Comparison of ENCODE assay signal across 2 cellular contexts in the genomic region with DNA sequence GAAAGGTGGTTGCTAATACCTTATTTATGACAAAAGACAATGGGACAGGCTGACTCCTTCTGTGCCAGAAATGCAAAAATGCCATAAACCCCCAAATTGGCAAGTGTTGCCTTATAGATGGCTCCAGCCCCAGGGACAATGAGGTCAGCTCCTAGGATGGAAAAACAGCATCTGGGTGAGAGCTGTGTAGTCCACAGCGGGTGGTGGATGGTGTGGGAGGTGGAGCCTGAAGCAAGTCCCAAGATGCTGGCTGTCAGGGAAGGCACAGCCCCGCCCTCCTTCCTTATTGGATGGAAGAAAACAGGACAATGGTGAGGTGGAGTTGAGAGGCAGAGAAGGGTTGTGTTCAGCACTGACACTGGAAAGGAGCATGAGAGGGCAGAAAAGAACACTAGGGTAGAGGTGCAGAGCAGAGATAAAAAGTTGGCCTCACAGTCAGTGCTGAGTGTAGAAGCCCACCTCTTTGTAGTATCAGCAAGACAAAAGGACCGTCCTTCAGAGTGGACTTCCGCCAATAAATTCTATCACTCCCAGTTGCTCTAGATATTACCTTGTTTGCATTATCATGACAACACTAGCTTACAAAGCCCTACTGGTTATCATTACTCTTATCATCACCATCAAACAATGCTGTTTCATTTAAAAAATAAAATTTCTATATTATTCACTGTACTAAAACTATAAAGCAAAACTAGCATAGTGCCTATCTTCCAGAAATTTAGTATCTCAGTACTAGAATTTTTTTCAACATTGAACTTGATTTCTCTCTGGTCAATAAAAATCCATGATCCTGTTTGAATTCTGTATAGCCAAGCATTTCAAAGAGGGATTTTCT.
TF ChIP-seq lines count a peak whose summit lies in the region.

No MANE protein-coding gene starts in this region.

TF ChIP-seq in liver, 16 proteins besides CTCF, POLR2A, EP300 and RAD21:
- TF ChIP-seq REST (IDR thresholded peaks at IDR 0.05) (no peak), SP1 (IDR thresholded peaks at IDR 0.05) (no peak), NR2F2 (IDR thresholded peaks at IDR 0.05) (no peak), HNF4A (conservative IDR thresholded peaks at IDR 0.05) (no peak), YY1 (IDR thresholded peaks at IDR 0.05) (no peak), JUND (IDR thresholded peaks at IDR 0.05) (no peak), ZBTB33 (IDR thresholded peaks at IDR 0.05) (no peak), HNF4G (IDR thresholded peaks at IDR 0.05) (no peak), TAF1 (conservative IDR thresholded peaks at IDR 0.05) (no peak), EGR1 (IDR thresholded peaks at IDR 0.05; ENCODE audit: low read depth in 2 of 2) (no peak), GABPA (IDR thresholded peaks at IDR 0.05 in 1 of 2, conservative IDR thresholded peaks at IDR 0.05 in 1 of 2) (no peak)
- TF ChIP-seq, protein P1, sequence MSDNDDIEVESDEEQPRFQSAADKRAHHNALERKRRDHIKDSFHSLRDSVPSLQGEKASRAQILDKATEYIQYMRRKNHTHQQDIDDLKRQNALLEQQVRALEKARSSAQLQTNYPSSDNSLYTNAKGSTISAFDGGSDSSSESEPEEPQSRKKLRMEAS (IDR thresholded peaks at IDR 0.05), result no peak

TF ChIP-seq in HepG2, 621 proteins besides CTCF, POLR2A, EP300 and RAD21:
- TF ChIP-seq ZNF616 (CRISPR knock-in tag; IDR thresholded peaks at IDR 0.05; ENCODE audit: low read depth), result no peak
- TF ChIP-seq ZNF121 (CRISPR knock-in tag; IDR thresholded peaks at IDR 0.05), result no peak
- TF ChIP-seq ELK4 (CRISPR knock-in tag; IDR thresholded peaks at IDR 0.05; ENCODE audit: borderline replicate concordance), result no peak
- TF ChIP-seq, protein P2, sequence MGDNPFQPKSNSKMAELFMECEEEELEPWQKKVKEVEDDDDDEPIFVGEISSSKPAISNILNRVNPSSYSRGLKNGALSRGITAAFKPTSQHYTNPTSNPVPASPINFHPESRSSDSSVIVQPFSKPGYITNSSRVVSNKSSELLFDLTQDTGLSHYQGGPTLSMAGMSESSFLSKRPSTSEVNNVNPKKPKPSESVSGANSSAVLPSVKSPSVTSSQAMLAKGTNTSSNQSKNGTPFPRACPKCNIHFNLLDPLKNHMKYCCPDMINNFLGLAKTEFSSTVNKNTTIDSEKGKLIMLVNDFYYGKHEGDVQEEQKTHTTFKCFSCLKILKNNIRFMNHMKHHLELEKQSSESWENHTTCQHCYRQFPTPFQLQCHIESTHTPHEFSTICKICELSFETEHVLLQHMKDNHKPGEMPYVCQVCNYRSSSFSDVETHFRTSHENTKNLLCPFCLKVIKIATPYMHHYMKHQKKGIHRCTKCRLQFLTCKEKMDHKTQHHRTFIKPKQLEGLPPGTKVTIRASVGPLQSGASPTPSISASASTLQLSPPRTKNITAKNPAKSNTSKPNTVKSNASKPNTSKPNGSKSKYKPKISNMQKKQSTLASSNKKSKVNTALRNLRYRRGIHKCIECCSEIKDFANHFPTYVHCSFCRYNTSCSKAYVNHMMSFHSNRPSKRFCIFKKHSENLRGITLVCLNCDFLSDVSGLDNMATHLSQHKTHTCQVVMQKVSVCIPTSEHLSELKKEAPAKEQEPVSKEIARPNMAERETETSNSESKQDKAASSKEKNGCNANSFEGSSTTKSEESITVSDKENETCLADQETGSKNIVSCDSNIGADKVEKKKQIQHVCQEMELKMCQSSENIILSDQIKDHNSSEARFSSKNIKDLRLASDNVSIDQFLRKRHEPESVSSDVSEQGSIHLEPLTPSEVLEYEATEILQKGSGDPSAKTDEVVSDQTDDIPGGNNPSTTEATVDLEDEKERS (CRISPR knock-in tag; IDR thresholded peaks at IDR 0.05), result no peak
- no peak for TF ChIP-seq ATAD3A (CRISPR knock-in tag; IDR thresholded peaks at IDR 0.05)
- no peak for TF ChIP-seq ELF3 (CRISPR knock-in tag; IDR thresholded peaks at IDR 0.05)
- no peak for TF ChIP-seq CHD4 (IDR thresholded peaks at IDR 0.05; ENCODE audit: borderline replicate concordance, low read length)
- no peak for TF ChIP-seq SRY (CRISPR knock-in tag; IDR thresholded peaks at IDR 0.05)
- no peak for TF ChIP-seq ZNF451 (CRISPR knock-in tag; IDR thresholded peaks at IDR 0.05)
- TF ChIP-seq, protein P3, sequence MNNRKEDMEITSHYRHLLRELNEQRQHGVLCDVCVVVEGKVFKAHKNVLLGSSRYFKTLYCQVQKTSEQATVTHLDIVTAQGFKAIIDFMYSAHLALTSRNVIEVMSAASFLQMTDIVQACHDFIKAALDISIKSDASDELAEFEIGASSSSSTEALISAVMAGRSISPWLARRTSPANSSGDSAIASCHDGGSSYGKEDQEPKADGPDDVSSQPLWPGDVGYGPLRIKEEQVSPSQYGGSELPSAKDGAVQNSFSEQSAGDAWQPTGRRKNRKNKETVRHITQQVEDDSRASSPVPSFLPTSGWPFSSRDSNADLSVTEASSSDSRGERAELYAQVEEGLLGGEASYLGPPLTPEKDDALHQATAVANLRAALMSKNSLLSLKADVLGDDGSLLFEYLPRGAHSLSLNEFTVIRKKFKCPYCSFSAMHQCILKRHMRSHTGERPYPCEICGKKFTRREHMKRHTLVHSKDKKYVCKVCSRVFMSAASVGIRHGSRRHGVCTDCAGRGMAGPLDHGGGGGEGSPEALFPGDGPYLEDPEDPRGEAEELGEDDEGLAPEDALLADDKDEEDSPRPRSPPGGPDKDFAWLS (CRISPR knock-in tag; IDR thresholded peaks at IDR 0.05; ENCODE audit: borderline replicate concordance), result no peak
- TF ChIP-seq NCOA5 (CRISPR knock-in tag; IDR thresholded peaks at IDR 0.05), result no peak
- TF ChIP-seq POLR2AphosphoS2 (IDR thresholded peaks at IDR 0.05; ENCODE audit: low read depth, low read length), result no peak
- TF ChIP-seq MAFK (conservative IDR thresholded peaks at IDR 0.05 in 1 of 2, IDR thresholded peaks at IDR 0.05 in 1 of 2; ENCODE audit: low read length in 2 of 2), result no peak
- TF ChIP-seq ZSCAN25 (CRISPR knock-in tag; IDR thresholded peaks at IDR 0.05), result no peak
- no peak for TF ChIP-seq ZNF713 (CRISPR knock-in tag; IDR thresholded peaks at IDR 0.05)
- TF ChIP-seq KDM6A (CRISPR knock-in tag; IDR thresholded peaks at IDR 0.05; ENCODE audit: low read depth), result no peak
- TF ChIP-seq MEIS1 (CRISPR knock-in tag; IDR thresholded peaks at IDR 0.05; ENCODE audit: borderline replicate concordance), result no peak
